In genomic region chr11:7523416-7524210, GRCh38 we compare ENCODE assay signal across 24 cellular contexts. TPM values are rescaled to one million over a fixed set of nuclear protein-coding genes. Genes with fewer than 3 reads are reported as not detected.
DNase-seq lines count a peak whose midpoint lies in the region; ATAC-seq and TF ChIP-seq lines count a peak whose summit lies in the region.
"Had no signal": no experiment of that assay in that cellular context is flagged by ENCODE, and none has a peak within 500 bp of the region (broad histone marks: within the 10 kb centered on the region; RNA-seq: fewer than 3 reads in every experiment).

No MANE protein-coding gene starts in this region.

- ATAC-seq in activated CD4-positive, alpha-beta T cell treated with anti-CD3 and anti-CD28 coated beads for 36 hours = no peak
- no peak for ATAC-seq in activated B cell treated with CpG ODN at 0.5 μM for 24 hours (ENCODE audit: low read depth)
- ATAC-seq in left lung = peak; percentile 82
- peak; percentile 28 to 35 for ATAC-seq in stimulated activated naive B cell treated with anti-CD40 and anti-IgM and Interleukin-4, amounts not matched to agents 10 μg/mL and 1 μg/mL and 100 μg/mL, for 72 hours (replicated peaks)
- no peak for ATAC-seq in GM18517 (IDR thresholded peaks at IDR 0.05; ENCODE audit: unreplicated experiment)
- ATAC-seq in HG02973 (IDR thresholded peaks at IDR 0.05; ENCODE audit: unreplicated experiment) = no peak
- ATAC-seq: stimulated activated naive CD8-positive, alpha-beta T cell treated with anti-CD3 and anti-CD28 coated beads, Interleukin-15, amount 100 ng/mL, for 72 hours had no signal

- DNase-seq in activated CD4-positive, alpha-beta T cell treated with anti-CD3 and anti-CD28 coated beads for 36 hours = no peak
- DNase-seq in activated CD4-positive, alpha-beta T cell treated with anti-CD3 and anti-CD28 coated beads, Interleukin-2, amount 50 U/mL, for 4 hours = no peak
- DNase-seq in activated B cell treated with CpG ODN at 0.5 μM for 24 hours (no peak), left lung (peak in 1 of 2 donors; percentile 40)
- DNase-seq in stimulated activated naive B cell treated with anti-CD40 and anti-IgM and Interleukin-4, amounts not matched to agents 10 μg/mL and 1 μg/mL and 100 μg/mL, for 72 hours = peak; percentile 38
- DNase-seq in stimulated activated CD4-positive, alpha-beta T cell treated with anti-CD3 and anti-CD28 coated beads, Interleukin-15, amount 100 ng/mL, for 24 hours = no peak
- DNase-seq: activated CD4-positive, alpha-beta T cell treated with anti-CD3 and anti-CD28 coated beads for 1 hour; activated CD8-positive, alpha-beta memory T cell treated with anti-CD3 and anti-CD28 coated beads, Interleukin-2, amount 50 U/mL, for 48 hours; activated gamma-delta T cell treated with Interleukin-2 at 50 U/mL for 16 hours; DMS79; HCEC 1CT; mesendoderm; NCI-H446; SHP77; stimulated activated naive CD8-positive, alpha-beta T cell treated with anti-CD3 and anti-CD28 coated beads, Interleukin-15, amount 100 ng/mL, for 72 hours; uterus had no signal

- H3K27ac ChIP-seq in left lung = no peak overlapping the region
- H3K27ac ChIP-seq: C4-2B, epithelial cell of prostate, uterus had no signal

- CTCF ChIA-PET in activated CD4-positive, alpha-beta T cell treated with anti-CD3 and anti-CD28 coated beads for 36 hours (lab: Charles Lee) = interaction anchor here (0.7 kb wide), 1 partner anchor 25 kb away, joined by 3 read pairs; no protein-coding TSS in a partner anchor
- CTCF ChIA-PET in activated B cell treated with CpG ODN at 0.5 μM for 24 hours (lab: Charles Lee) = interaction anchor here (0.7 kb wide), 1 partner anchor 164 kb away, joined by 3 read pairs; no protein-coding TSS in a partner anchor

- H3K4me1 ChIP-seq in left lung = peaks cover 13 to 38% of the 10 kb centered on the region in 2 donors
- H3K4me1 ChIP-seq: uterus had no signal

- peak overlapping the region; percentile 39 for H3K27ac Mint-ChIP-seq in activated CD4-positive, alpha-beta T cell treated with anti-CD3 and anti-CD28 coated beads for 36 hours
- peak overlapping the region; percentile 57 for H3K27ac Mint-ChIP-seq in activated B cell treated with CpG ODN at 0.5 μM for 24 hours
- H3K27ac Mint-ChIP-seq in stimulated activated naive B cell treated with anti-CD40 and anti-IgM and Interleukin-4, amounts not matched to agents 10 μg/mL and 1 μg/mL and 100 μg/mL, for 72 hours = no peak overlapping the region

- no peaks in the 10 kb centered on the region for H3K27me3 ChIP-seq in left lung
- H3K27me3 ChIP-seq: uterus had no signal

- no peaks in the 10 kb centered on the region for H3K36me3 ChIP-seq in left lung
- H3K36me3 ChIP-seq: uterus had no signal

- POLR2A ChIA-PET in activated CD4-positive, alpha-beta T cell treated with anti-CD3 and anti-CD28 coated beads for 36 hours (lab: Charles Lee) = interaction anchor here (0.6 kb wide), 1 partner anchor 12 kb away, joined by 4 read pairs; no protein-coding TSS in a partner anchor
- POLR2A ChIA-PET in activated B cell treated with CpG ODN at 0.5 μM for 24 hours (lab: Charles Lee) = interaction anchor here (0.6 to 4.6 kb wide), 3 partner anchors 11 to 146 kb away, joined by 3 to 66 read pairs (median 32); partner anchors contain the start of gene PPFIBP2

- peaks cover 57% of the 10 kb centered on the region for H3K4me1 Mint-ChIP-seq in activated CD4-positive, alpha-beta T cell treated with anti-CD3 and anti-CD28 coated beads for 36 hours
- H3K4me1 Mint-ChIP-seq in activated B cell treated with CpG ODN at 0.5 μM for 24 hours = peaks cover 21% of the 10 kb centered on the region
- peaks cover 30 to 37% of the 10 kb centered on the region in 2 donors for H3K4me1 Mint-ChIP-seq in stimulated activated naive B cell treated with anti-CD40 and anti-IgM and Interleukin-4, amounts not matched to agents 10 μg/mL and 1 μg/mL and 100 μg/mL, for 72 hours

- no peaks in the 10 kb centered on the region for H3K27me3 Mint-ChIP-seq in activated CD4-positive, alpha-beta T cell treated with anti-CD3 and anti-CD28 coated beads for 36 hours
- H3K27me3 Mint-ChIP-seq in activated B cell treated with CpG ODN at 0.5 μM for 24 hours = no peaks in the 10 kb centered on the region
- no peaks in the 10 kb centered on the region for H3K27me3 Mint-ChIP-seq in stimulated activated naive B cell treated with anti-CD40 and anti-IgM and Interleukin-4, amounts not matched to agents 10 μg/mL and 1 μg/mL and 100 μg/mL, for 72 hours
- H3K27me3 Mint-ChIP-seq: stimulated activated naive CD8-positive, alpha-beta T cell treated with anti-CD3 and anti-CD28 coated beads, Interleukin-15, amount 100 ng/mL, for 72 hours had no signal

- no peak overlapping the region for H3K4me3 Mint-ChIP-seq in activated CD4-positive, alpha-beta T cell treated with anti-CD3 and anti-CD28 coated beads for 36 hours
- H3K4me3 Mint-ChIP-seq in activated B cell treated with CpG ODN at 0.5 μM for 24 hours = peak overlapping the region; percentile 40
- peak overlapping the region in 1 of 2 donors; percentile 79 for H3K4me3 Mint-ChIP-seq in stimulated activated naive B cell treated with anti-CD40 and anti-IgM and Interleukin-4, amounts not matched to agents 10 μg/mL and 1 μg/mL and 100 μg/mL, for 72 hours
- H3K4me3 Mint-ChIP-seq: stimulated activated naive CD8-positive, alpha-beta T cell treated with anti-CD3 and anti-CD28 coated beads, Interleukin-15, amount 100 ng/mL, for 72 hours had no signal

- no peak overlapping the region for H3K4me3 ChIP-seq in left lung
- H3K4me3 ChIP-seq: uterus had no signal

- TF ChIP-seq CTCF in activated B cell treated with CpG ODN at 0.5 μM for 24 hours (IDR thresholded peaks at IDR 0.05) (no peak), left lung (IDR thresholded peaks at IDR 0.05) (no peak)

- intact Hi-C loops in activated CD4-positive, alpha-beta T cell treated with anti-CD3 and anti-CD28 coated beads for 36 hours (cut with DNase I, micrococcal nuclease) = no loop called here
- intact Hi-C loops in activated B cell treated with CpG ODN at 0.5 μM for 24 hours (cut with micrococcal nuclease) (no loop called here), left lung (cut with DNase I) (no loop called here)

- no peaks in the 10 kb centered on the region for H3K36me3 Mint-ChIP-seq in activated CD4-positive, alpha-beta T cell treated with anti-CD3 and anti-CD28 coated beads for 36 hours (ENCODE audit: low read depth)
- H3K36me3 Mint-ChIP-seq in activated B cell treated with CpG ODN at 0.5 μM for 24 hours (ENCODE audit: low read depth) = peaks cover 13% of the 10 kb centered on the region
- H3K36me3 Mint-ChIP-seq in stimulated activated naive B cell treated with anti-CD40 and anti-IgM and Interleukin-4, amounts not matched to agents 10 μg/mL and 1 μg/mL and 100 μg/mL, for 72 hours = peaks cover 2 to 43% of the 10 kb centered on the region in 2 donors

- no peaks in the 10 kb centered on the region for H3K9me3 Mint-ChIP-seq in activated CD4-positive, alpha-beta T cell treated with anti-CD3 and anti-CD28 coated beads for 36 hours (ENCODE audit: low read depth)
- peaks cover 4% of the 10 kb centered on the region for H3K9me3 Mint-ChIP-seq in activated B cell treated with CpG ODN at 0.5 μM for 24 hours
- peaks cover 0 to 6% of the 10 kb centered on the region in 2 donors for H3K9me3 Mint-ChIP-seq in stimulated activated naive B cell treated with anti-CD40 and anti-IgM and Interleukin-4, amounts not matched to agents 10 μg/mL and 1 μg/mL and 100 μg/mL, for 72 hours

- H3K9me3 ChIP-seq in left lung = no peaks in the 10 kb centered on the region
- H3K9me3 ChIP-seq: uterus had no signal

RNA-seq across cellular contexts. Expression of gene PPFIBP2, which starts 9.8 kb away (rescaled TPM):
- 10 to 100 TPM in 1 of 2 experiments, 1 to 10 TPM in 1; 7.9 to 13.2 TPM for total RNA-seq in activated CD4-positive, alpha-beta T cell treated with anti-CD3 and anti-CD28 coated beads for 36 hours
- 109 and 112 TPM in 2 replicates for total RNA-seq in activated B cell treated with CpG ODN at 0.5 μM for 24 hours
- 10 to 100 TPM; 18.7 to 20.1 TPM for total RNA-seq in left lung

RNA-seq across cellular contexts. Expression of gene OLFML1, which starts 38.3 kb away (rescaled TPM):
- total RNA-seq in activated CD4-positive, alpha-beta T cell treated with anti-CD3 and anti-CD28 coated beads for 36 hours = not detected
- total RNA-seq in activated B cell treated with CpG ODN at 0.5 μM for 24 hours (not detected in 2 replicates), left lung (10 to 100 TPM; 28.8 to 44.2 TPM)
- total RNA-seq: dermis microvascular lymphatic vessel endothelial cell; HT-29; renal cortical epithelial cell; T-helper 2 cell treated with Interferon-gamma antibody and Interleukin-4, amounts not matched to agents 100 ng/mL and 5 ng/mL, for 36 hours had no signal

Comparison
In these comparisons a context has a peak if more than half of its experiments do, and no peak if none do; other contexts are left out.
1. ATAC-seq: peak in left lung (single experiment) and stimulated activated naive B cell treated with anti-CD40 and anti-IgM and Interleukin-4, amounts not matched to agents 10 μg/mL and 1 μg/mL and 100 μg/mL, for 72 hours (2 of 2); none in activated CD4-positive, alpha-beta T cell treated with anti-CD3 and anti-CD28 coated beads for 36 hours (single experiment), activated B cell treated with CpG ODN at 0.5 μM for 24 hours (single experiment), GM18517 (single experiment) and HG02973 (single experiment).
2. RNA of gene OLFML1, which starts 38.3 kb away (total RNA-seq): 28.8 to 44.2 TPM in left lung; not detected in activated CD4-positive, alpha-beta T cell treated with anti-CD3 and anti-CD28 coated beads for 36 hours and not detected in activated B cell treated with CpG ODN at 0.5 μM for 24 hours; every median in the first group is over 10 times any median in the second.